Comparison of ENCODE assay signal across 2 cellular contexts in the genomic region with DNA sequence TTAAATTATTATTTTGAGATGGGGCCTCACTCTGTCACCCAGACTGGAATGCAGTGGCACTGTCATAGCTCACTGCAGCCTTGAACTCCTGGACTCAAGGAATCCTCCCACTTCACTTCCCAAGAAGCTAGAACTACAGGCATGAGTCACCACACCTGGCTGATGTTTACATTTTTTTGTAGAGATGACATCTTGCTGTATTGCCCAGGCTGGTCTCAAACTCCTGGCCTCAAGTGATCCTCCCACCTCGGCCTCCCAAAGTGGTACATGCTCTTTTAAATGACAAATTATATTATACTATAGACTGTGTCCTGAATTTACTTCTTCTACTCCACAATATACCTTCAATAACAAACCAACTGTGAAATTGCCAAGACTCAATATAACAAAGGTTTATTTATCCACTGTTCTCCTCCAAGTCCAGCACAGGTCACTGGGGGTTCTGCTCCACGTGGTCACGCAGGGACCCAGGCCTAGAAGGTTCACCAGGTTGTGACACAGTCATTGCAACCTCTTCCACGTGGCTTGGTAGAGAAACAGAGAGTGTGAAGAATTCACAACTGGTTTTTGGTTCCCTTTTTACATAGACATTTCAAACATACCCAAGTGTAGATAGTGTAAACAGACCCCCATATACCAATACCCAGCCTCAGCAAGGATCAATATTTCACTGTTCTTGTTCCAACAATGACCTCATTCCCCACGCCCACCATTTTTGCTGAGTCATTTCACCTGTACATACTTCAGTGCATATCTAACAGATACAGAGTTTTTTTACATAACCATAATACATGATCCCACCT.
TF ChIP-seq lines count a peak whose summit lies in the region.
"Not testable (repeated sequence)": the region's sequence is repeated elsewhere in the genome, so short reads cannot be mapped to it uniquely, and the experiment has no call there.

No MANE protein-coding gene starts in this region.

TF ChIP-seq in A549, 52 proteins besides CTCF, POLR2A, EP300 and RAD21:
- TF ChIP-seq FOSL2 (IDR thresholded peaks at IDR 0.05), result not testable (repeated sequence)
- TF ChIP-seq FOSL2 (CRISPR knock-in tag; IDR thresholded peaks at IDR 0.05), result peak; percentile 52; the same call in 1 of the 2 replicates
- peak; percentile 96 for TF ChIP-seq MAFK (IDR thresholded peaks at IDR 0.05; ENCODE audit: partially characterized antibody)
- peak; percentile 97 for TF ChIP-seq NFE2L2 (conservative IDR thresholded peaks at IDR 0.05; ENCODE audit: low read length)
- TF ChIP-seq, protein P1, sequence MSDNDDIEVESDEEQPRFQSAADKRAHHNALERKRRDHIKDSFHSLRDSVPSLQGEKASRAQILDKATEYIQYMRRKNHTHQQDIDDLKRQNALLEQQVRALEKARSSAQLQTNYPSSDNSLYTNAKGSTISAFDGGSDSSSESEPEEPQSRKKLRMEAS (IDR thresholded peaks at IDR 0.05), result peak; percentile 41; the same call in 1 of the 2 replicates
TF ChIP-seq in A549: peak in this region for 4; not testable (repeated sequence) for 48.

TF ChIP-seq in IMR-90, 13 proteins besides CTCF, POLR2A, EP300 and RAD21:
- TF ChIP-seq NFE2L2 (IDR thresholded peaks at IDR 0.05; ENCODE audit: low read depth, low read length), result peak; percentile 89
